1 cellular context compared by ENCODE assay signal in the genomic region with DNA sequence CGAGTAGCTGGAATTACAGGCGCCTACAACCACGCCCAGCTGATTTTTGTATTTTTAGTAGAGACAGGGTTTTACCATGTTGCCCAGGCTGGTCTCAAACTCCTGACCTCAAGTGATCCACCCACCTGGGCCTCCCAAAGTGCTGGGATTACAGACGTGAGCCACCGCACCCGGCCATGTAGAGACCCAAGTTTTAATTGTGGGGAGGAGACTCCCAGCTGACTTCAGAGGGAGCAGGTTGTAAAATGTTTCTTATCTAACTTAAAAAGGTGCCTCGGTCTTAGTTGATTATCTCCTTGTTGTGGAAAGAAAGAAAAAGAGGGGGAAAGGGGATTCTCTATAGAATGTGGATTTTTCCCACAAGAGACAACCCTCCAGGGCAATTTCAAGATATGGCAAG.
TF ChIP-seq lines count a peak whose summit lies in the region.
"Not testable (repeated sequence)": the region's sequence is repeated elsewhere in the genome, so short reads cannot be mapped to it uniquely, and the experiment has no call there.

No MANE protein-coding gene starts in this region.

TF ChIP-seq in K562, 482 proteins besides CTCF, POLR2A, EP300 and RAD21:
- TF ChIP-seq SOX6 (IDR thresholded peaks at IDR 0.05) (0 out of 2 replicates have a peak, but pooled peaks have one; percentile 15), TCF3 (CRISPR knock-in tag; IDR thresholded peaks at IDR 0.05) (peak; percentile 40; the same call in 1 of the 2 replicates), TFAP4 (CRISPR knock-in tag; IDR thresholded peaks at IDR 0.05; ENCODE audit: borderline replicate concordance) (peak; percentile 57; the same call in 1 of the 2 replicates), TEAD4 (IDR thresholded peaks at IDR 0.05; ENCODE audit: low read length) (peak; percentile 45), ARID1B (IDR thresholded peaks at IDR 0.05) (peak; percentile 58), CBFA2T3 (IDR thresholded peaks at IDR 0.05) (peak; percentile 62), CXXC5 (CRISPR knock-in tag; IDR thresholded peaks at IDR 0.05) (0 out of 2 replicates have a peak, but pooled peaks have one; percentile 17), TBP (optimal IDR thresholded peaks at IDR 0.05; ENCODE audit: low read depth, low read length) (peak; percentile 38), DACH1 (IDR thresholded peaks at IDR 0.05; ENCODE audit: partially characterized antibody) (peak; percentile 17), MAZ (CRISPR knock-in tag; conservative IDR thresholded peaks at IDR 0.05 in 1 of 2, IDR thresholded peaks at IDR 0.05 in 1 of 2) (0 out of 4 replicates have a peak, but pooled peaks of 1 of the 2 experiments have one; percentile 14), CBFA2T2 (conservative IDR thresholded peaks at IDR 0.05) (0 out of 2 replicates have a peak, but pooled peaks have one; percentile 33), TAL1 (IDR thresholded peaks at IDR 0.05) (0 out of 2 replicates have a peak, but pooled peaks have one; percentile 26)
- TF ChIP-seq TEAD4 (CRISPR knock-in tag; IDR thresholded peaks at IDR 0.05; ENCODE audit: borderline replicate concordance) = not testable (repeated sequence)
